Comparison of ENCODE assay signal across 1 cellular context in genomic region chr22:30416403-30416802, GRCh38.
TF ChIP-seq lines count a peak whose summit lies in the region.

No MANE protein-coding gene starts in this region.

TF ChIP-seq in HepG2, 621 proteins besides CTCF, POLR2A, EP300 and RAD21 (continues in another document):
- TF ChIP-seq JUN (CRISPR knock-in tag; IDR thresholded peaks at IDR 0.05) (peak; percentile 52; the same call in 1 of the 2 replicates), ARID5B (CRISPR knock-in tag; IDR thresholded peaks at IDR 0.05) (peak; percentile 62), ZNF660 (CRISPR knock-in tag; IDR thresholded peaks at IDR 0.05; ENCODE audit: borderline replicate concordance, low read depth) (no peak), ZNF644 (CRISPR knock-in tag; IDR thresholded peaks at IDR 0.05; ENCODE audit: low read depth) (peak; percentile 61), ZNF589 (CRISPR knock-in tag; conservative IDR thresholded peaks at IDR 0.05) (no peak), ZNF350 (CRISPR knock-in tag; IDR thresholded peaks at IDR 0.05; ENCODE audit: borderline replicate concordance, low read depth) (0 out of 2 replicates have a peak, but pooled peaks have one; percentile 32), CEBPB (IDR thresholded peaks at IDR 0.05; ENCODE audit: borderline replicate concordance, low read depth, low read length) (0 out of 2 replicates have a peak, but pooled peaks have one; percentile 50), ZBED4 (CRISPR knock-in tag; IDR thresholded peaks at IDR 0.05; ENCODE audit: borderline replicate concordance) (peak; percentile 32; the same call in 1 of the 2 replicates), ZNF652 (CRISPR knock-in tag; IDR thresholded peaks at IDR 0.05; ENCODE audit: borderline replicate concordance, low read depth) (peak; percentile 70; the same call in 1 of the 2 replicates), ZSCAN25 (CRISPR knock-in tag; IDR thresholded peaks at IDR 0.05) (peak; percentile 89), HNF4G (IDR thresholded peaks at IDR 0.05; ENCODE audit: borderline replicate concordance, low read depth, low read length) (peak; percentile 41; the same call in 1 of the 2 replicates), HNF4G (CRISPR knock-in tag; IDR thresholded peaks at IDR 0.05; ENCODE audit: borderline replicate concordance, low read depth) (0 out of 2 replicates have a peak, but pooled peaks have one; percentile 10), HNF4A (CRISPR knock-in tag; IDR thresholded peaks at IDR 0.05) (peak; percentile 68; the same call in 1 of the 2 replicates), SKIL (CRISPR knock-in tag; IDR thresholded peaks at IDR 0.05; ENCODE audit: borderline replicate concordance) (no peak), ZNF251 (CRISPR knock-in tag; IDR thresholded peaks at IDR 0.05) (no peak), FOXA3 (CRISPR knock-in tag; IDR thresholded peaks at IDR 0.05) (peak; percentile 11; the same call in 1 of the 2 replicates), SAP130 (CRISPR knock-in tag; IDR thresholded peaks at IDR 0.05; ENCODE audit: low read depth) (peak; percentile 31; the same call in 1 of the 2 replicates), FOSL2 (CRISPR knock-in tag; IDR thresholded peaks at IDR 0.05) (peak; percentile 94), AHDC1 (CRISPR knock-in tag; IDR thresholded peaks at IDR 0.05; ENCODE audit: borderline replicate concordance) (no peak), GATAD2A (CRISPR knock-in tag; IDR thresholded peaks at IDR 0.05) (peak; percentile 50; the same call in 1 of the 2 replicates), ZNF230 (CRISPR knock-in tag; IDR thresholded peaks at IDR 0.05) (no peak), TBX2 (CRISPR knock-in tag; IDR thresholded peaks at IDR 0.05; ENCODE audit: borderline replicate concordance) (0 out of 2 replicates have a peak, but pooled peaks have one; percentile 17), JUND (CRISPR knock-in tag; IDR thresholded peaks at IDR 0.05) (peak; percentile 59), SALL1 (CRISPR knock-in tag; IDR thresholded peaks at IDR 0.05) (0 out of 2 replicates have a peak, but pooled peaks have one; percentile 33), FOXO1 (CRISPR knock-in tag; IDR thresholded peaks at IDR 0.05) (peak; percentile 30; the same call in 1 of the 2 replicates), POGK (CRISPR knock-in tag; conservative IDR thresholded peaks at IDR 0.05) (no peak), ZNF143 (CRISPR knock-in tag; IDR thresholded peaks at IDR 0.05) (no peak)
- TF ChIP-seq, protein P1, sequence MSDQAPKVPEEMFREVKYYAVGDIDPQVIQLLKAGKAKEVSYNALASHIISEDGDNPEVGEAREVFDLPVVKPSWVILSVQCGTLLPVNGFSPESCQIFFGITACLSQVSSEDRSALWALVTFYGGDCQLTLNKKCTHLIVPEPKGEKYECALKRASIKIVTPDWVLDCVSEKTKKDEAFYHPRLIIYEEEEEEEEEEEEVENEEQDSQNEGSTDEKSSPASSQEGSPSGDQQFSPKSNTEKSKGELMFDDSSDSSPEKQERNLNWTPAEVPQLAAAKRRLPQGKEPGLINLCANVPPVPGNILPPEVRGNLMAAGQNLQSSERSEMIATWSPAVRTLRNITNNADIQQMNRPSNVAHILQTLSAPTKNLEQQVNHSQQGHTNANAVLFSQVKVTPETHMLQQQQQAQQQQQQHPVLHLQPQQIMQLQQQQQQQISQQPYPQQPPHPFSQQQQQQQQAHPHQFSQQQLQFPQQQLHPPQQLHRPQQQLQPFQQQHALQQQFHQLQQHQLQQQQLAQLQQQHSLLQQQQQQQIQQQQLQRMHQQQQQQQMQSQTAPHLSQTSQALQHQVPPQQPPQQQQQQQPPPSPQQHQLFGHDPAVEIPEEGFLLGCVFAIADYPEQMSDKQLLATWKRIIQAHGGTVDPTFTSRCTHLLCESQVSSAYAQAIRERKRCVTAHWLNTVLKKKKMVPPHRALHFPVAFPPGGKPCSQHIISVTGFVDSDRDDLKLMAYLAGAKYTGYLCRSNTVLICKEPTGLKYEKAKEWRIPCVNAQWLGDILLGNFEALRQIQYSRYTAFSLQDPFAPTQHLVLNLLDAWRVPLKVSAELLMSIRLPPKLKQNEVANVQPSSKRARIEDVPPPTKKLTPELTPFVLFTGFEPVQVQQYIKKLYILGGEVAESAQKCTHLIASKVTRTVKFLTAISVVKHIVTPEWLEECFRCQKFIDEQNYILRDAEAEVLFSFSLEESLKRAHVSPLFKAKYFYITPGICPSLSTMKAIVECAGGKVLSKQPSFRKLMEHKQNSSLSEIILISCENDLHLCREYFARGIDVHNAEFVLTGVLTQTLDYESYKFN (CRISPR knock-in tag; conservative IDR thresholded peaks at IDR 0.05) = peak; percentile 30; the same call in 1 of the 2 replicates
- TF ChIP-seq, protein P2, sequence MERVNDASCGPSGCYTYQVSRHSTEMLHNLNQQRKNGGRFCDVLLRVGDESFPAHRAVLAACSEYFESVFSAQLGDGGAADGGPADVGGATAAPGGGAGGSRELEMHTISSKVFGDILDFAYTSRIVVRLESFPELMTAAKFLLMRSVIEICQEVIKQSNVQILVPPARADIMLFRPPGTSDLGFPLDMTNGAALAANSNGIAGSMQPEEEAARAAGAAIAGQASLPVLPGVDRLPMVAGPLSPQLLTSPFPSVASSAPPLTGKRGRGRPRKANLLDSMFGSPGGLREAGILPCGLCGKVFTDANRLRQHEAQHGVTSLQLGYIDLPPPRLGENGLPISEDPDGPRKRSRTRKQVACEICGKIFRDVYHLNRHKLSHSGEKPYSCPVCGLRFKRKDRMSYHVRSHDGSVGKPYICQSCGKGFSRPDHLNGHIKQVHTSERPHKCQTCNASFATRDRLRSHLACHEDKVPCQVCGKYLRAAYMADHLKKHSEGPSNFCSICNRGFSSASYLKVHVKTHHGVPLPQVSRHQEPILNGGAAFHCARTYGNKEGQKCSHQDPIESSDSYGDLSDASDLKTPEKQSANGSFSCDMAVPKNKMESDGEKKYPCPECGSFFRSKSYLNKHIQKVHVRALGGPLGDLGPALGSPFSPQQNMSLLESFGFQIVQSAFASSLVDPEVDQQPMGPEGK (CRISPR knock-in tag; IDR thresholded peaks at IDR 0.05) = no peak
